In genomic region chr16:73056383-73056782, GRCh38 we compare ENCODE assay signal across 8 cellular contexts. TPM values are rescaled to one million over a fixed set of nuclear protein-coding genes. Genes with fewer than 3 reads are reported as not detected.
A peak's percentile ranks its signal among the peaks of the same experiment; 100 is the strongest.
DNase-seq lines count a peak whose midpoint lies in the region; ATAC-seq and TF ChIP-seq lines count a peak whose summit lies in the region.
"Had no signal": no experiment of that assay in that cellular context is flagged by ENCODE, and none has a peak within 500 bp of the region (broad histone marks: within the 10 kb centered on the region; RNA-seq: fewer than 3 reads in every experiment).

No MANE protein-coding gene starts in this region.

- H2AFZ ChIP-seq in IMR-90 (replicated peaks; ENCODE audit: low read length, poor library complexity), result peak overlapping the region; percentile 16

- H3K79me1 ChIP-seq in IMR-90 (ENCODE audit: low read depth in 1 of 2, low read length in 2 of 2), result peaks cover 16 to 45% of the 10 kb centered on the region in 2 experiments; a peak in 3 of 4 replicates

- POLR2A ChIA-PET in IMR-90 (lab: Charles Lee; ENCODE audit: unreplicated experiment), result interaction anchor here (0.5 to 0.9 kb wide), 4 partner anchors 44 to 1581 kb away, joined by 3 to 7 read pairs (median 4); no protein-coding TSS in a partner anchor

- peak overlapping the region; percentile 94 for H4K5ac ChIP-seq in IMR-90 (ENCODE audit: low read depth, low read length)

- H3K27ac ChIP-seq in IMR-90 (ENCODE audit: insufficient read depth, low read length) (peak overlapping the region; percentile 92), body of pancreas (peak overlapping the region; percentile 71 to 96 (median 95)), stomach smooth muscle (ENCODE audit: low read length) (peak overlapping the region; percentile 99)

- dilution Hi-C loops in IMR-90 (cut with HindIII; ENCODE audit: low sequenced_read_pairs, unreplicated experiment), result no loop called here

- WGBS in IMR-90 (ENCODE audit: extremely low coverage in 2 of 2, insufficient read length in 1 of 2), 2 experiments, result no CpG with 5 or more reads among the region's 5 CpGs
- 24 to 26% methylated on average over 5 of the region's 5 CpGs for WGBS in body of pancreas, 2 donors

- DNase-seq in IMR-90 (no peak), body of pancreas (no peak), left kidney (ENCODE audit: low read depth, low spot score) (peak; percentile 15)
- DNase-seq in stimulated activated CD4-positive, alpha-beta T cell treated with anti-CD3 and anti-CD28 coated beads, Interleukin-1b, Interleukin-23, amount 100 ng/mL, for 48 hours, result no peak
- DNase-seq: NCI-H2081 treated with DMSO at 0.1 percent for 48 hours had no signal

- H2AK9ac ChIP-seq in IMR-90 (replicated peaks; ENCODE audit: low read depth, low read length, poor library complexity), result no peak overlapping the region

- in situ Hi-C loops in IMR-90 (cut with MboI; ENCODE audit: low sequenced_read_pairs), result loop anchor here (10.0 to 25.0 kb wide), 2 partner anchors 212 to 1231 kb away; partner anchors contain the start of gene PSMD7

- no peaks in the 10 kb centered on the region for H3K36me3 ChIP-seq in IMR-90 (ENCODE audit: control insufficient read depth, insufficient read depth, low read length)
- no peaks in the 10 kb centered on the region for H3K36me3 ChIP-seq in body of pancreas (replicated peaks in 1 of 2; ENCODE audit: insufficient read depth in 1 of 2, low read depth in 2 of 2)
- no peaks in the 10 kb centered on the region for H3K36me3 ChIP-seq in stomach smooth muscle (ENCODE audit: control insufficient read depth in 2 of 2, insufficient read depth in 2 of 2, low read length in 2 of 2)

- H3K27me3 ChIP-seq in IMR-90 (ENCODE audit: control insufficient read depth, insufficient read depth, low read length) (no peaks in the 10 kb centered on the region), body of pancreas (no peaks in the 10 kb centered on the region), stomach smooth muscle (ENCODE audit: control insufficient read depth in 1 of 2, insufficient read depth in 2 of 2, low read length in 2 of 2) (no peaks in the 10 kb centered on the region)

- H3K18ac ChIP-seq in IMR-90 (ENCODE audit: low read depth, low read length), result peak overlapping the region; percentile 94

- CTCF ChIA-PET in IMR-90 (lab: Yijun Ruan, JAX), result interaction anchor here (0.6 to 1.6 kb wide), 2 partner anchors 221 to 224 kb away, joined by 3 to 4 read pairs; no protein-coding TSS in a partner anchor

- H3K9ac ChIP-seq in IMR-90 (ENCODE audit: low read depth, low read length), result peak overlapping the region; percentile 97
- peak overlapping the region; percentile 88 for H3K9ac ChIP-seq in stomach smooth muscle (ENCODE audit: low read length in 2 of 2)

- no TSS peak for BruUV-seq in IMR-90 (replicated peaks; lab: Mats Ljungman, UMichigan)

- intact Hi-C loops in IMR-90 (cut with micrococcal nuclease) (loop anchor here (1.0 to 10.0 kb wide), 6 partner anchors 116 to 932 kb away; no protein-coding TSS in a partner anchor), body of pancreas (cut with DNase I) (no loop called here)

- H2AK5ac ChIP-seq in IMR-90 (ENCODE audit: low read depth, low read length), result peak overlapping the region; percentile 31; the same call in 1 of the 2 replicates

- H3K9me1 ChIP-seq in IMR-90 (ENCODE audit: insufficient read depth, low read length), result no peaks in the 10 kb centered on the region

- H2BK120ac ChIP-seq in IMR-90 (ENCODE audit: low read depth, low read length), result peak overlapping the region; percentile 82

- H3K9me3 ChIP-seq in IMR-90 (ENCODE audit: control insufficient read depth, insufficient read depth, low read length), result no peaks in the 10 kb centered on the region
- H3K9me3 ChIP-seq in body of pancreas, result no peaks in the 10 kb centered on the region
- H3K9me3 ChIP-seq in stomach smooth muscle (ENCODE audit: control insufficient read depth in 2 of 2, low read length in 2 of 2), result no peaks in the 10 kb centered on the region

- TF ChIP-seq CTCF in IMR-90 (conservative IDR thresholded peaks at IDR 0.05; ENCODE audit: low read depth, low read length) (no peak), body of pancreas (IDR thresholded peaks at IDR 0.05) (no peak)

- H3K4me3 ChIP-seq in IMR-90 (ENCODE audit: insufficient read depth, low read depth, low read length) (peak overlapping the region; percentile 82), body of pancreas (no peak overlapping the region), stomach smooth muscle (ENCODE audit: low read length in 2 of 2) (peak overlapping the region; percentile 80)

- H3K14ac ChIP-seq in IMR-90 (replicated peaks; ENCODE audit: low read depth, low read length), result peak overlapping the region; percentile 69

- no peaks in the 10 kb centered on the region for H4K20me1 ChIP-seq in IMR-90 (ENCODE audit: insufficient read depth, low read length)

- peak overlapping the region; percentile 99 for H3K4me2 ChIP-seq in IMR-90 (ENCODE audit: low read depth, low read length)

- H2BK5ac ChIP-seq in IMR-90 (ENCODE audit: low read depth, low read length, poor library complexity, severe bottlenecking), result peak overlapping the region; percentile 76

- TF ChIP-seq RAD21 in IMR-90 (IDR thresholded peaks at IDR 0.05; ENCODE audit: low read length), result no peak

- H4K8ac ChIP-seq in IMR-90 (ENCODE audit: low read depth in 2 of 2, low read length in 2 of 2), result peak overlapping the region; percentile 27 to 80; a peak in 3 of 4 replicates

- H2BK20ac ChIP-seq in IMR-90 (ENCODE audit: low read depth, low read length), result peak overlapping the region; percentile 81

- no peak for ATAC-seq in IMR-90 (ENCODE audit: low read depth)
- ATAC-seq in body of pancreas, result no peak
- ATAC-seq in HG02884 (IDR thresholded peaks at IDR 0.05; ENCODE audit: unreplicated experiment), result no peak
- no peak for ATAC-seq in GM19397 (IDR thresholded peaks at IDR 0.05; ENCODE audit: unreplicated experiment)

- TF ChIP-seq POLR2A in IMR-90 (IDR thresholded peaks at IDR 0.05; ENCODE audit: low read depth, low read length) (no peak), body of pancreas (IDR thresholded peaks at IDR 0.05) (no peak)

- H3K56ac ChIP-seq in IMR-90 (ENCODE audit: extremely low read depth, insufficient read depth, low read length), result peak overlapping the region; percentile 61

- H2BK15ac ChIP-seq in IMR-90 (ENCODE audit: low read depth, low read length), result peak overlapping the region; percentile 37; the same call in 2 of the 3 replicates

- H4K91ac ChIP-seq in IMR-90 (ENCODE audit: insufficient read depth, low read depth, low read length), result peak overlapping the region; percentile 70

- H3K4me1 ChIP-seq in IMR-90 (ENCODE audit: control insufficient read depth, insufficient read depth, low read length) (peaks cover 30% of the 10 kb centered on the region), body of pancreas (peaks cover 51% of the 10 kb centered on the region), stomach smooth muscle (ENCODE audit: control insufficient read depth, insufficient read depth, low read length) (peaks cover 54% of the 10 kb centered on the region)

- peak overlapping the region; percentile 84 for H3K4ac ChIP-seq in IMR-90 (ENCODE audit: low read depth, low read length)

- H3K23ac ChIP-seq in IMR-90 (ENCODE audit: low read depth, low read length), result peak overlapping the region; percentile 89

TF ChIP-seq in IMR-90, 13 proteins besides CTCF, POLR2A, EP300 and RAD21:
- TF ChIP-seq MXI1 (IDR thresholded peaks at IDR 0.05; ENCODE audit: borderline replicate concordance, low read depth, low read length), result no peak
- no peak for TF ChIP-seq BHLHE40 (IDR thresholded peaks at IDR 0.05; ENCODE audit: low read depth, low read length)
- TF ChIP-seq ELK1 (IDR thresholded peaks at IDR 0.05; ENCODE audit: borderline replicate concordance, low read depth, low read length), result no peak
- TF ChIP-seq MAFK (IDR thresholded peaks at IDR 0.05; ENCODE audit: low read depth, low read length), result peak; percentile 25; the same call in 1 of the 2 replicates
- no peak for TF ChIP-seq MAZ (IDR thresholded peaks at IDR 0.05; ENCODE audit: borderline replicate concordance, low read depth, low read length)
- TF ChIP-seq USF2 (IDR thresholded peaks at IDR 0.05; ENCODE audit: low read depth, low read length), result no peak
- TF ChIP-seq CHD1 (IDR thresholded peaks at IDR 0.05; ENCODE audit: low read depth, low read length), result no peak

RNA-seq across cellular contexts. Expression of gene ZFHX3, which starts 8.5 kb away (rescaled TPM):
- total RNA-seq in IMR-90 (2012; rRNA removed), result 1.4 and 2.2 TPM in 2 replicates
- 1.7 and 2.0 TPM in 2 replicates for polyA plus RNA-seq in IMR-90 (2012; rRNA removed)
- polyA plus RNA-seq in IMR-90 (2012; cell fraction: cytosol; rRNA removed), result 0.78 and 1.1 TPM in 2 replicates
- polyA plus RNA-seq in IMR-90 (2012; cell fraction: nucleus; rRNA removed; ENCODE audit: low replicate concordance), result 1.9 and 2.8 TPM in 2 replicates
- total RNA-seq in body of pancreas, result 10 to 100 TPM; 22.4 to 24.6 TPM

Comparison
In these comparisons a context has a peak if more than half of its experiments do, and no peak if none do; other contexts are left out.
1. H3K4me3 ChIP-seq: peak in IMR-90 (single experiment) and stomach smooth muscle (2 of 2); none in body of pancreas (0 of 2).
2. Peak in every context shown above with its lines, with median percentiles within 50 percentile points of each other: H3K27ac ChIP-seq.